Comparison of ENCODE assay signal across 21 cellular contexts in genomic region chr19:4449826-4450075, GRCh38. TPM values are rescaled to one million over a fixed set of nuclear protein-coding genes. Genes with fewer than 3 reads are reported as not detected.
A peak's percentile ranks its signal among the peaks of the same experiment; 100 is the strongest.
DNase-seq lines count a peak whose midpoint lies in the region; ATAC-seq and TF ChIP-seq lines count a peak whose summit lies in the region.
"Had no signal": no experiment of that assay in that cellular context is flagged by ENCODE, and none has a peak within 500 bp of the region (broad histone marks: within the 10 kb centered on the region; RNA-seq: fewer than 3 reads in every experiment).

No MANE protein-coding gene starts in this region.

- TF ChIP-seq CTCF in right atrium auricular region (IDR thresholded peaks at IDR 0.05) (no peak), esophagus squamous epithelium (IDR thresholded peaks at IDR 0.05) (no peak), psoas muscle (IDR thresholded peaks at IDR 0.05) (no peak)

- TF ChIP-seq POLR2A in esophagus squamous epithelium (IDR thresholded peaks at IDR 0.05), result no peak

- DNase-seq in right atrium auricular region (ENCODE audit: low spot score) (no peak), Right ventricle myocardium inferior (ENCODE audit: missing footprints) (no peak), esophagus squamous epithelium (lab: John Stamatoyannopoulos, UW) (no peak), psoas muscle (no peak), KBM-7 (no peak), NCI-H1694 treated with DMSO at 0.1 percent for 48 hours (lab: John Stamatoyannopoulos, UW) (no peak)
- DNase-seq: activated CD4-positive, alpha-beta T cell treated with anti-CD3 and anti-CD28 coated beads for 48 hours; CD4-positive, alpha-beta memory T cell; EL; foreskin melanocyte; Karpas-422; NCI-H2081; retina; SJCRH30; spleen; stimulated activated CD4-positive, alpha-beta T cell treated with anti-CD3 and anti-CD28 coated beads, Interleukin-2, amount 100 ng/mL, for 24 hours; T-helper 9 cell had no signal

- H3K9me3 ChIP-seq in right atrium auricular region (no peaks in the 10 kb centered on the region), esophagus squamous epithelium (no peaks in the 10 kb centered on the region), psoas muscle (no peaks in the 10 kb centered on the region)
- H3K9me3 ChIP-seq: SJCRH30, spleen, tibial artery had no signal

- WGBS in esophagus squamous epithelium, 2 donors, result 38 to 50% methylated on average over 8 of the region's 8 CpGs
- 34 to 68% (median 34%) methylated on average over 8 of the region's 8 CpGs for WGBS in psoas muscle, 3 donors

- H3K27ac ChIP-seq in right atrium auricular region, result peak overlapping the region; percentile 51 to 55
- H3K27ac ChIP-seq in esophagus squamous epithelium, result peak overlapping the region in 3 of 4 donors; percentile 70 to 83 (median 81)
- H3K27ac ChIP-seq in psoas muscle, result peak overlapping the region; percentile 85
- H3K27ac ChIP-seq: SJCRH30, spleen had no signal

- no peak overlapping the region for H3K4me3 ChIP-seq in right atrium auricular region
- no peak overlapping the region for H3K4me3 ChIP-seq in esophagus squamous epithelium
- H3K4me3 ChIP-seq in psoas muscle, result no peak overlapping the region
- H3K4me3 ChIP-seq: SJCRH30, spleen, tibial artery had no signal

- intact Hi-C loops in Right ventricle myocardium inferior (cut with DNase I) (loop anchor here (1.0 kb wide), 1 partner anchor 47 kb away; the partner anchor contains the start of gene CHAF1A), esophagus squamous epithelium (cut with DNase I) (no loop called here), psoas muscle (cut with DNase I) (no loop called here)

- peaks cover 91% of the 10 kb centered on the region for H3K36me3 ChIP-seq in right atrium auricular region
- H3K36me3 ChIP-seq in esophagus squamous epithelium, result peaks cover 66 to 100% (median 75%) of the 10 kb centered on the region in 3 donors
- peaks cover 2 to 97% of the 10 kb centered on the region in 2 donors for H3K36me3 ChIP-seq in psoas muscle (ENCODE audit: insufficient read depth in 1 of 2, low read depth in 1 of 2)

- no peaks in the 10 kb centered on the region for H3K27me3 ChIP-seq in right atrium auricular region
- H3K27me3 ChIP-seq in esophagus squamous epithelium, result no peaks in the 10 kb centered on the region
- no peaks in the 10 kb centered on the region for H3K27me3 ChIP-seq in psoas muscle (ENCODE audit: insufficient read depth in 3 of 3, low read length in 2 of 3)
- H3K27me3 ChIP-seq: SJCRH30, spleen, tibial artery had no signal

- peaks cover 0 to 12% of the 10 kb centered on the region in 2 donors for H3K4me1 ChIP-seq in right atrium auricular region
- H3K4me1 ChIP-seq in esophagus squamous epithelium, result peaks cover 16 to 44% (median 24%) of the 10 kb centered on the region in 3 donors
- H3K4me1 ChIP-seq in psoas muscle, result peaks cover 21% of the 10 kb centered on the region

- ATAC-seq in Right ventricle myocardium inferior (no peak), psoas muscle (peak in 2 of 4 donors; percentile 1 to 8), GM19351 (IDR thresholded peaks at IDR 0.05; ENCODE audit: unreplicated experiment) (no peak)
- ATAC-seq in activated CD4-positive, CD25-positive, alpha-beta regulatory T cell treated with anti-CD3 and anti-CD28 coated beads, Interleukin-2, amount 50 U/mL, for 24 hours, result no peak
- ATAC-seq: activated naive CD4-positive, alpha-beta T cell treated with anti-CD3 and anti-CD28 coated beads, Interleukin-2, amount 50 U/mL, for 72 hours had no signal

- in situ Hi-C loops in KBM-7 (cut with MboI; ENCODE audit: low pct_unique_long_range_greater_than_20kb, low sequenced_read_pairs), result no loop called here

RNA-seq across cellular contexts. Expression of gene UBXN6, which starts 7.8 kb away (rescaled TPM):
- total RNA-seq in right atrium auricular region (100 to 1,000 TPM in 1 of 2 donors, 10 to 100 TPM in 1; 52.8 to 100 TPM), Right ventricle myocardium inferior (119 TPM), esophagus squamous epithelium (10 to 100 TPM; 40.7 to 72.9 (median 50.8) TPM), psoas muscle (100 to 1,000 TPM; 120 to 170 (median 132) TPM)
- polyA plus RNA-seq in psoas muscle, result 100 to 1,000 TPM; 110 to 274 (median 191) TPM

RNA-seq across cellular contexts. Expression of gene HDGFL2, which starts 22.3 kb away (rescaled TPM):
- 10 to 100 TPM; 18.3 to 24.8 TPM for total RNA-seq in right atrium auricular region
- total RNA-seq in Right ventricle myocardium inferior, result 28.2 TPM
- 10 to 100 TPM; 18.4 to 28.8 (median 20.5) TPM for total RNA-seq in esophagus squamous epithelium
- 10 to 100 TPM; 32.3 to 47.7 (median 39.5) TPM for total RNA-seq in psoas muscle
- polyA plus RNA-seq in psoas muscle, result 10 to 100 TPM; 33.4 to 56.4 (median 51.3) TPM

RNA-seq across cellular contexts. Expression of gene CHAF1A, which starts 47.3 kb away (rescaled TPM):
- total RNA-seq in right atrium auricular region (1 to 10 TPM; 2.6 to 5.0 TPM), Right ventricle myocardium inferior (5.9 TPM), esophagus squamous epithelium (10 to 100 TPM in 3 of 4 donors, 1 to 10 TPM in 1; 7.6 to 20.9 (median 11.9) TPM), psoas muscle (10 to 100 TPM in 1 of 4 donors, 1 to 10 TPM in 3; 5.6 to 10.3 (median 7.7) TPM)
- 10 to 100 TPM in 1 of 3 donors, 1 to 10 TPM in 2; 5.9 to 12.8 (median 6.4) TPM for polyA plus RNA-seq in psoas muscle

RNA-seq across cellular contexts. Expression of gene SH3GL1, which starts 49.4 kb away (rescaled TPM):
- total RNA-seq in right atrium auricular region (10 to 100 TPM; 17.5 to 31.9 TPM), Right ventricle myocardium inferior (22.0 TPM), esophagus squamous epithelium (100 to 1,000 TPM in 2 of 4 donors, 10 to 100 TPM in 2; 67.4 to 131 (median 91.2) TPM), psoas muscle (10 to 100 TPM; 16.0 to 26.6 (median 21.6) TPM)
- polyA plus RNA-seq in psoas muscle, result 10 to 100 TPM; 18.2 to 85.6 (median 27.1) TPM
